Comparison of ENCODE assay signal across 15 cellular contexts in the genomic region with DNA sequence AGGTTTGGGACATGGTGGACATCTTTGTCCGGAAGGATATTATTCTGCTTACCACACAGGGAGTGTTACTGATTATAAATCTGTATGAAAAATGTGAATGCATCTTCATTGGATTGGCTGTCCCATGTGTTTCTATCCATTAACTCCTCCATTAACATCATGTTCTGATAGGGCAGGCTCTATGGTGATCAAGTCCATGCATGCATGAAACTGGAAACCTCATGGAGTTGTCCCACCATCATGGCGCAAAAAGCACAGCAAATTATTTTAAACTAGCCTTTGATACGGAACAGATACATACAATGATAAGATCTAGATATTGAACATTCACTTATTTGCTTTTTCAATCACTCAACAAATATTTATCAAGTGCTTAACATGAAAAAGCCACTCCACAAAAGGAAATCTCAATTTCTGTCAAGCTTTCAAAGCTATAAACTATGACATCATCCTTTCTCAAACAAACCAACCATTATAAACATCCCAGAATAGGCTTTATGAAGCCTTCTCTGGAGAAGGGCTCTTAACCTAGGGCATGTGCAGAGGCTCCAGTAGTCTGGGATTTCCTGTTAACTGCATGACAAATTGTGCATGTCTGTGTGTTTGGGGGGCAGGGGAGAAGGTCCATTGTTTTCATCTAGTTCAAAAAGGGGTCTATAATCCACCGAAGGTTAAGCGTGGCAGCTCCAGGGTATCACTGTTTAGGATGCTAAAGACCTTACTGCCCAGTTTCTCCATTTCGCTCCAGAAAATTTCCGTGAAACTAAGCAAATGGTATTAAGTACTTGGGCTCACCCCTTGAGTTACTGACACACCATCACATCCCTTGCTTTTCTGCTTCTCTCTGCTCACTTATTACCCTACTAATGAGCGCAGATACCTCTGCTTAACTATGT. TPM values are rescaled to one million over a fixed set of nuclear protein-coding genes. Genes with fewer than 3 reads are reported as not detected.
DNase-seq lines count a peak whose midpoint lies in the region; ATAC-seq and TF ChIP-seq lines count a peak whose summit lies in the region.
"Had no signal": no experiment of that assay in that cellular context is flagged by ENCODE, and none has a peak within 500 bp of the region (broad histone marks: within the 10 kb centered on the region; RNA-seq: fewer than 3 reads in every experiment).

No MANE protein-coding gene starts in this region.

- no peaks in the 10 kb centered on the region for H3K36me3 ChIP-seq in heart left ventricle
- no peaks in the 10 kb centered on the region for H3K36me3 ChIP-seq in uterus

- no peak for TF ChIP-seq CTCF in heart left ventricle (IDR thresholded peaks at IDR 0.05)
- TF ChIP-seq CTCF in uterus (IDR thresholded peaks at IDR 0.05): no peak

- H3K9me3 ChIP-seq in heart left ventricle (peaks cover 0 to 5% (median 0%) of the 10 kb centered on the region in 12 donors), uterus (no peaks in the 10 kb centered on the region)

- 87 to 96% (median 95%) methylated on average over 8 of the region's 8 CpGs for WGBS in heart left ventricle, 4 donors

- ATAC-seq in heart left ventricle: no peak
- no peak for ATAC-seq in HG03460 (IDR thresholded peaks at IDR 0.05; ENCODE audit: unreplicated experiment)
- ATAC-seq in HG02759 (IDR thresholded peaks at IDR 0.05; ENCODE audit: unreplicated experiment): no peak

- TF ChIP-seq POLR2A in heart left ventricle (IDR thresholded peaks at IDR 0.05) (no peak), uterus (IDR thresholded peaks at IDR 0.05) (no peak)

- H3K27me3 ChIP-seq in heart left ventricle (no peaks in the 10 kb centered on the region), uterus (no peaks in the 10 kb centered on the region)

- no peak for DNase-seq in heart left ventricle
- DNase-seq in cardiac septum (ENCODE audit: low spot score): no peak
- DNase-seq in NCI-H774 (lab: John Stamatoyannopoulos, UW): peak; percentile 54
- DNase-seq in iris pigment epithelial cell (ENCODE audit: low read depth): peak; percentile 58
- no peak for DNase-seq in uterus
- no peak for DNase-seq in MV-4-11 (lab: John Stamatoyannopoulos, UW)
- DNase-seq: activated CD4-positive, alpha-beta T cell treated with anti-CD3 and anti-CD28 coated beads, Interleukin-2, amount 10 ng/mL, durations not matched to agents 7 days and 5 days; activated T-cell treated with anti-CD3 and anti-CD28 coated beads, Interleukin-2, amount 50 U/mL, for 48 hours; Calu3; mesendoderm; NCI-H524; T1000 had no signal

- intact Hi-C loops in heart left ventricle (cut with DNase I): no loop called here
- intact Hi-C loops in cardiac septum (cut with DNase I): no loop called here
- intact Hi-C loops in uterus (cut with DNase I; ENCODE audit: low total_unique reads): no loop called here

- H3K4me3 ChIP-seq in heart left ventricle (no peak overlapping the region), uterus (no peak overlapping the region)
- H3K4me3 ChIP-seq: smooth muscle cell had no signal

- peaks cover 0 to 61% (median 15%) of the 10 kb centered on the region in 12 donors for H3K4me1 ChIP-seq in heart left ventricle
- H3K4me1 ChIP-seq in uterus: peaks cover 7 to 11% of the 10 kb centered on the region in 2 donors

- H3K27ac ChIP-seq in heart left ventricle (peak overlapping the region in 10 of 12 donors; percentile 56 to 87 (median 76)), uterus (peak overlapping the region; percentile 89 to 94)

RNA-seq across cellular contexts. Expression of a gene that starts 46.1 kb away (rescaled TPM):
- 10 to 100 TPM; 27.5 to 87.8 (median 61.6) TPM for total RNA-seq in heart left ventricle
- polyA plus RNA-seq in heart left ventricle: 10 to 100 TPM; 14.8 to 29.9 TPM
- total RNA-seq in cardiac septum: 92.5 TPM
- total RNA-seq in uterus: 100 to 1,000 TPM in 3 of 4 donors, 10 to 100 TPM in 1; 96.8 to 210 (median 164) TPM

Comparison
In these comparisons a context has a peak if more than half of its experiments do, and no peak if none do; other contexts are left out.
1. DNase-seq: peak in NCI-H774 (single experiment) and iris pigment epithelial cell (single experiment); none in heart left ventricle (0 of 5), cardiac septum (single experiment), uterus (0 of 2) and MV-4-11 (single experiment).